Comparison of ENCODE assay signal across 33 cellular contexts in the genomic region with DNA sequence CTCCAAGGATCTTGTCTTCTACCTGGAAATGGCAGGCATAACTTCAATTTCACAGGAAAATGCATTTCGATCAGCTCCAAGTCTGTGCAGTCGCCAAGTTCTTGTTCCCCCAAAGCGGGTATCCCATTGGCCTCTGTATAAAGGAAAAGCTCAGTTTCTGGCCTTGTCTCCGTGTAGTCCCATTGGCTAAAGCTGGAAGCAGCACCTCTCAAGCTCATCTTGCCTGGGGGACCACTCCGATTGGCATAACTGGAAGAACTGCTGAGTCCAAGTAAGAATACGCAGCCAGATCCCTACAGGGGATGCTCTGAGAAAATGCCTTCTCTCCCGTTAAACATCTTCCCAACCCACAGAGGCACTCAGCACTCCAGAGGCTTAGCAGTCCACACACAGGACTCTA.
"Had no signal": no experiment of that assay in that cellular context is flagged by ENCODE, and none has a peak within 500 bp of the region (broad histone marks: within the 10 kb centered on the region; RNA-seq: fewer than 3 reads in every experiment).

No MANE protein-coding gene starts in this region.

- H3K9me3 ChIP-seq: adrenal gland, body of pancreas, breast epithelium had no signal

- H3K27me3 ChIP-seq: adrenal gland, body of pancreas, brain microvascular endothelial cell, breast epithelium had no signal

- H3K36me3 ChIP-seq: adrenal gland, brain microvascular endothelial cell, breast epithelium had no signal

- H3K4me3 ChIP-seq: adrenal gland, body of pancreas, breast epithelium had no signal

- H3K27me3 Mint-ChIP-seq: activated B cell treated with CpG ODN at 0.5 μM for 24 hours; activated CD4-positive, alpha-beta memory T cell treated with anti-CD3 and anti-CD28 coated beads for 36 hours; activated CD4-positive, alpha-beta T cell treated with anti-CD3 and anti-CD28 coated beads, Interleukin-2, amount 10 ng/mL, durations not matched to agents 24 days and 14 days; activated CD8-positive, alpha-beta T cell treated with anti-CD3 and anti-CD28 coated beads for 36 hours; activated naive CD8-positive, alpha-beta T cell treated with anti-CD3 and anti-CD28 coated beads for 36 hours; T-cell had no signal

- H3K27ac Mint-ChIP-seq: activated B cell treated with CpG ODN at 0.5 μM for 24 hours; activated CD4-positive, alpha-beta memory T cell treated with anti-CD3 and anti-CD28 coated beads for 36 hours; activated CD4-positive, alpha-beta T cell treated with anti-CD3 and anti-CD28 coated beads, Interleukin-2, amount 10 ng/mL, durations not matched to agents 24 days and 14 days; activated CD8-positive, alpha-beta T cell treated with anti-CD3 and anti-CD28 coated beads for 36 hours; activated naive CD4-positive, alpha-beta T cell treated with anti-CD3 and anti-CD28 coated beads for 36 hours; activated naive CD4-positive, alpha-beta T cell treated with anti-CD3 and anti-CD28 coated beads, Interleukin-2, amount 50 U/mL, for 72 hours; activated naive CD8-positive, alpha-beta T cell treated with anti-CD3 and anti-CD28 coated beads for 36 hours; activated T-cell treated with anti-CD3 and anti-CD28 coated beads, Interleukin-2, amount 50 U/mL, for 72 hours; T-cell; T-helper 17 cell had no signal

- FAIRE-seq: astrocyte, TTC549 had no signal

- H3K27ac ChIP-seq: adrenal gland, body of pancreas, brain microvascular endothelial cell, breast epithelium, VCaP had no signal

- DNase-seq: activated B cell treated with CpG ODN at 0.5 μM for 24 hours; activated CD4-positive, alpha-beta memory T cell treated with anti-CD3 and anti-CD28 coated beads for 36 hours; activated CD4-positive, alpha-beta T cell treated with anti-CD3 and anti-CD28 coated beads for 4 hours; activated CD4-positive, alpha-beta T cell treated with anti-CD3 and anti-CD28 coated beads, Interleukin-2, amount 10 ng/mL, durations not matched to agents 24 days and 14 days; activated CD4-positive, alpha-beta T cell treated with anti-CD3 and anti-CD28 coated beads, Interleukin-2, amount 50 U/mL, for 1 hour; activated CD4-positive, alpha-beta T cell treated with anti-CD3 and anti-CD28 coated beads, Interleukin-2, amount 50 U/mL, for 4 hours; activated CD4-positive, CD25-positive, alpha-beta regulatory T cell treated with anti-CD3 and anti-CD28 coated beads, Interleukin-2, amount 50 U/mL, for 72 hours; activated CD8-positive, alpha-beta memory T cell treated with anti-CD3 and anti-CD28 coated beads, Interleukin-2, amount 50 U/mL, for 4 hours; activated CD8-positive, alpha-beta T cell treated with anti-CD3 and anti-CD28 coated beads for 36 hours; activated effector memory CD4-positive, alpha-beta T cell treated with anti-CD3 and anti-CD28 coated beads, Interleukin-2, amount 50 U/mL, for 16 hours; activated gamma-delta T cell treated with Interleukin-2 at 50 U/mL for 16 hours; activated naive CD4-positive, alpha-beta T cell; activated naive CD4-positive, alpha-beta T cell treated with anti-CD3 and anti-CD28 coated beads for 36 hours; activated naive CD4-positive, alpha-beta T cell treated with anti-CD3 and anti-CD28 coated beads, Interleukin-2, amount 50 U/mL, for 16 hours; activated naive CD8-positive, alpha-beta T cell treated with anti-CD3 and anti-CD28 coated beads for 36 hours; activated T-cell treated with anti-CD3 and anti-CD28 coated beads for 4 hours; activated T-cell treated with anti-CD3 and anti-CD28 coated beads, Interleukin-2, amount 50 U/mL, for 1 hour; activated T-cell treated with anti-CD3 and anti-CD28 coated beads, Interleukin-2, amount 50 U/mL, for 4 hours; activated T-cell treated with anti-CD3 and anti-CD28 coated beads, Interleukin-2, amount 50 U/mL, for 72 hours; adrenal gland; amniotic stem cell; aorta; body of pancreas; brain microvascular endothelial cell; central memory CD4-positive, alpha-beta T cell; T-cell; T-helper 17 cell; T-helper 9 cell had no signal

- H3K4me3 Mint-ChIP-seq: activated B cell treated with CpG ODN at 0.5 μM for 24 hours; activated CD4-positive, alpha-beta memory T cell treated with anti-CD3 and anti-CD28 coated beads for 36 hours; activated CD4-positive, alpha-beta T cell treated with anti-CD3 and anti-CD28 coated beads, Interleukin-2, amount 10 ng/mL, durations not matched to agents 24 days and 14 days; activated CD8-positive, alpha-beta T cell treated with anti-CD3 and anti-CD28 coated beads for 36 hours; activated naive CD4-positive, alpha-beta T cell treated with anti-CD3 and anti-CD28 coated beads for 36 hours; activated naive CD8-positive, alpha-beta T cell treated with anti-CD3 and anti-CD28 coated beads for 36 hours; activated T-cell treated with anti-CD3 and anti-CD28 coated beads, Interleukin-2, amount 50 U/mL, for 4 hours; activated T-cell treated with anti-CD3 and anti-CD28 coated beads, Interleukin-2, amount 50 U/mL, for 72 hours; T-cell; T-helper 17 cell had no signal

- H3K4me1 ChIP-seq: adrenal gland had no signal

- H3K9me3 Mint-ChIP-seq: activated B cell treated with CpG ODN at 0.5 μM for 24 hours; activated CD4-positive, alpha-beta memory T cell treated with anti-CD3 and anti-CD28 coated beads for 36 hours; activated CD4-positive, alpha-beta T cell treated with anti-CD3 and anti-CD28 coated beads, Interleukin-2, amount 10 ng/mL, durations not matched to agents 24 days and 14 days; activated CD8-positive, alpha-beta T cell treated with anti-CD3 and anti-CD28 coated beads for 36 hours; activated naive CD4-positive, alpha-beta T cell treated with anti-CD3 and anti-CD28 coated beads for 36 hours; activated T-cell treated with anti-CD3 and anti-CD28 coated beads, Interleukin-2, amount 50 U/mL, for 4 hours; activated T-cell treated with anti-CD3 and anti-CD28 coated beads, Interleukin-2, amount 50 U/mL, for 72 hours had no signal

- H3K36me3 Mint-ChIP-seq: activated CD4-positive, alpha-beta memory T cell treated with anti-CD3 and anti-CD28 coated beads for 36 hours; activated naive CD4-positive, alpha-beta T cell treated with anti-CD3 and anti-CD28 coated beads, Interleukin-2, amount 50 U/mL, for 72 hours; activated naive CD8-positive, alpha-beta T cell treated with anti-CD3 and anti-CD28 coated beads for 36 hours; T-cell had no signal

- H3K4me1 Mint-ChIP-seq: activated B cell treated with CpG ODN at 0.5 μM for 24 hours; activated CD4-positive, alpha-beta T cell treated with anti-CD3 and anti-CD28 coated beads, Interleukin-2, amount 10 ng/mL, durations not matched to agents 24 days and 14 days; activated naive CD8-positive, alpha-beta T cell treated with anti-CD3 and anti-CD28 coated beads for 36 hours; T-cell; T-helper 17 cell had no signal
